Comparison of ENCODE assay signal across 8 cellular contexts in genomic region chr20:57654363-57654997, GRCh38. TPM values are rescaled to one million over a fixed set of nuclear protein-coding genes. Genes with fewer than 3 reads are reported as not detected.
DNase-seq lines count a peak whose midpoint lies in the region; ATAC-seq, FAIRE-seq and TF ChIP-seq lines count a peak whose summit lies in the region.

No MANE protein-coding gene starts in this region.

- TF ChIP-seq POLR2A in adrenal gland (IDR thresholded peaks at IDR 0.05) = no peak

- ATAC-seq in GM18519 (IDR thresholded peaks at IDR 0.05; ENCODE audit: low FRiP score, unreplicated experiment) = peak; percentile 47
- no peak for ATAC-seq in HG03457 (IDR thresholded peaks at IDR 0.05; ENCODE audit: unreplicated experiment)

- 30 to 48% (median 38%) methylated on average over 12 of the region's 12 CpGs for WGBS in adrenal gland, 4 donors

- no peaks in the 10 kb centered on the region for H3K27me3 ChIP-seq in adrenal gland
- H3K27me3 ChIP-seq in left ventricle myocardium inferior (ENCODE audit: low read depth) = no peaks in the 10 kb centered on the region

- TF ChIP-seq CTCF in AG09319 (IDR thresholded peaks at IDR 0.05; ENCODE audit: low read depth, low read length) (peak; percentile 88), adrenal gland (IDR thresholded peaks at IDR 0.05) (peak; percentile 83 to 94 (median 92)), left ventricle myocardium inferior (IDR thresholded peaks at IDR 0.05; ENCODE audit: borderline replicate concordance) (peak; percentile 95)

- no peak overlapping the region for H3K9ac ChIP-seq in SK-N-MC (ENCODE audit: insufficient read length)

- H3K4me3 ChIP-seq in SK-N-MC (no peak overlapping the region), adrenal gland (no peak overlapping the region), left ventricle myocardium inferior (no peak overlapping the region)

- no peak overlapping the region for H3K27ac ChIP-seq in SK-N-MC
- H3K27ac ChIP-seq in adrenal gland = no peak overlapping the region
- H3K27ac ChIP-seq in left ventricle myocardium inferior (replicated peaks) = no peak overlapping the region

- FAIRE-seq in HTR-8/SVneo (lab: Jason Lieb, UNC) = peak; percentile 96

- H3K4me1 ChIP-seq in adrenal gland (replicated peaks in 1 of 2) (no peaks in the 10 kb centered on the region), left ventricle myocardium inferior (peaks cover 17% of the 10 kb centered on the region)

- DNase-seq in AG09319 (ENCODE audit: extremely low read depth, low read depth) (peak; percentile 25), HTR-8/SVneo (ENCODE audit: insufficient read length, low spot score) (peak; percentile 100), SK-N-MC (ENCODE audit: low read depth, low spot score) (peak; percentile 3), adrenal gland (peak in 6 of 7 donors; percentile 38 to 77 (median 50)), left ventricle myocardium inferior (no peak), renal cortical epithelial cell (ENCODE audit: low read depth) (peak; percentile 31)

- H3K36me3 ChIP-seq in SK-N-MC (ENCODE audit: insufficient read depth, low read length) = no peaks in the 10 kb centered on the region
- peaks cover 0 to 23% of the 10 kb centered on the region in 2 donors for H3K36me3 ChIP-seq in adrenal gland (replicated peaks in 1 of 2)
- peaks cover 39% of the 10 kb centered on the region for H3K36me3 ChIP-seq in left ventricle myocardium inferior

- intact Hi-C loops in adrenal gland (cut with DNase I) = loop anchor here (5.0 to 10.0 kb wide), 3 partner anchors 430 to 523 kb away; no protein-coding TSS in a partner anchor
- intact Hi-C loops in left ventricle myocardium inferior (cut with micrococcal nuclease) = loop anchor here (5.0 kb wide), 1 partner anchor 433 kb away; no protein-coding TSS in a partner anchor

- H3K9me3 ChIP-seq in SK-N-MC (ENCODE audit: low read depth, low read length) (no peaks in the 10 kb centered on the region), adrenal gland (replicated peaks in 1 of 3) (no peaks in the 10 kb centered on the region), left ventricle myocardium inferior (replicated peaks) (no peaks in the 10 kb centered on the region)

RNA-seq across cellular contexts. Expression of gene ZBP1, which starts 34.3 kb away (rescaled TPM):
- total RNA-seq in adrenal gland = 1 to 10 TPM in 1 of 8 donors, under 1 TPM in 5, not detected in 2; 0.14 to 1.8 (median 0.59) TPM
- polyA plus RNA-seq in adrenal gland = 1 to 10 TPM in 1 of 3 donors, under 1 TPM in 2; 0.67 to 2.9 (median 0.82) TPM
- not detected for total RNA-seq in left ventricle myocardium inferior
- total RNA-seq in renal cortical epithelial cell = 0.35 TPM in 1 of 2 replicates, not detected in the other

RNA-seq across cellular contexts. Expression of gene PMEPA1, which starts 55.3 kb away (rescaled TPM):
- total RNA-seq in adrenal gland (10 to 100 TPM in 4 of 8 donors, 1 to 10 TPM in 4; 3.4 to 36.0 (median 10.0) TPM), left ventricle myocardium inferior (36.4 TPM), renal cortical epithelial cell (99.2 and 159 TPM in 2 replicates)
- 10 to 100 TPM in 2 of 3 donors, 1 to 10 TPM in 1; 9.5 to 13.2 (median 11.1) TPM for polyA plus RNA-seq in adrenal gland
